Comparison of ENCODE assay signal across 8 cellular contexts in genomic region chr19:34926685-34927375, GRCh38. TPM values are rescaled to one million over a fixed set of nuclear protein-coding genes. Genes with fewer than 3 reads are reported as not detected.
A peak's percentile ranks its signal among the peaks of the same experiment; 100 is the strongest.
DNase-seq lines count a peak whose midpoint lies in the region; ATAC-seq and TF ChIP-seq lines count a peak whose summit lies in the region.

TSS of gene ZNF30 (plus strand) at chr19:34926903. CDS start at chr19:34929948, 3,045 bp downstream.

- BruUV-seq in A673 (replicated peaks; lab: Mats Ljungman, UMichigan) = no TSS peak

- no peaks in the 10 kb centered on the region for H3K9me3 ChIP-seq in A673 (ENCODE audit: low read depth, low read length, poor library complexity, severe bottlenecking)
- no peaks in the 10 kb centered on the region for H3K9me3 ChIP-seq in effector memory CD4-positive, alpha-beta T cell (ENCODE audit: control insufficient read depth, low read length)

- peak within 1 kb of the TSS; percentile 66 for H3K4me3 ChIP-seq in A673 (ENCODE audit: low read depth, low read length, poor library complexity, severe bottlenecking)
- peak within 1 kb of the TSS; percentile 72 for H3K4me3 ChIP-seq in effector memory CD4-positive, alpha-beta T cell (ENCODE audit: insufficient read depth, low read depth, low read length, poor library complexity, severe bottlenecking)

- intact Hi-C loops in A673 (cut with micrococcal nuclease; ENCODE audit: unreplicated experiment) = no loop called here

- H3K27me3 ChIP-seq in A673 (replicated peaks; ENCODE audit: insufficient read depth, low read depth, low read length, poor library complexity) = no peaks in the 10 kb centered on the region
- no peaks in the 10 kb centered on the region for H3K27me3 ChIP-seq in effector memory CD4-positive, alpha-beta T cell (replicated peaks; ENCODE audit: control insufficient read depth, insufficient read depth, low read length, poor library complexity, severe bottlenecking)

- TF ChIP-seq CTCF in A673 (conservative IDR thresholded peaks at IDR 0.05; ENCODE audit: low read depth, low read length) = no peak

- POLR2A ChIA-PET in A673 (lab: Charles Lee; ENCODE audit: low non-redundant PET) = no interaction called here

- H3K36me3 ChIP-seq in A673 (ENCODE audit: insufficient read depth, low read length, poor library complexity, severe bottlenecking) = no peaks in the 10 kb centered on the region
- H3K36me3 ChIP-seq in effector memory CD4-positive, alpha-beta T cell (ENCODE audit: control insufficient read depth, insufficient read depth, low read length) = peaks cover 5% of the 10 kb centered on the region

- peak within 1 kb of the TSS; percentile 39 for H3K27ac ChIP-seq in A673 (ENCODE audit: low read depth, low read length, poor library complexity, severe bottlenecking)
- peak within 1 kb of the TSS; percentile 15 for H3K27ac ChIP-seq in effector memory CD4-positive, alpha-beta T cell (ENCODE audit: insufficient read depth, low read length, poor library complexity, severe bottlenecking)

- ATAC-seq in GM18861 (IDR thresholded peaks at IDR 0.05; ENCODE audit: unreplicated experiment) (peak; percentile 86), HG03097 (IDR thresholded peaks at IDR 0.05; ENCODE audit: low FRiP score, unreplicated experiment) (peak; percentile 95)

- CTCF ChIA-PET in A673 (lab: Charles Lee) = interaction anchor here (0.5 kb wide), 1 partner anchor 102 kb away, joined by 4 read pairs; no protein-coding TSS in a partner anchor

- H3K4me1 ChIP-seq in A673 (ENCODE audit: insufficient read depth, low read length, poor library complexity, severe bottlenecking) = no peaks in the 10 kb centered on the region
- no peaks in the 10 kb centered on the region for H3K4me1 ChIP-seq in effector memory CD4-positive, alpha-beta T cell (ENCODE audit: control insufficient read depth, insufficient read depth, low read length, poor library complexity, severe bottlenecking)

- DNase-seq in A673 (ENCODE audit: low spot score) (peak; percentile 88), NCI-H524 treated with DMSO at 0.1 percent for 48 hours (lab: John Stamatoyannopoulos, UW) (peak; percentile 72), lung microvascular endothelial cell (ENCODE audit: low read depth in 2 of 2) (peak; percentile 94)
- DNase-seq in activated CD8-positive, alpha-beta memory T cell treated with anti-CD3 and anti-CD28 coated beads for 1 hour (ENCODE audit: extremely low read depth in 1 of 2, low read depth in 1 of 2) = peak; percentile 58 to 76
- DNase-seq in effector memory CD4-positive, alpha-beta T cell = peak; percentile 27 to 61 (median 36)
- peak; percentile 53 to 69 (median 67) for DNase-seq in stimulated activated CD4-positive, alpha-beta T cell treated with anti-CD3 and anti-CD28 coated beads, TNF-alpha, amount 100 ng/mL, for 4 hours (ENCODE audit: low read depth in 3 of 3)

RNA-seq across cellular contexts. Expression of gene ZNF30, which starts in this region (rescaled TPM):
- total RNA-seq in A673 (2021) (5.0 and 5.2 TPM in 2 replicates), lung microvascular endothelial cell (3.9 and 4.4 TPM in 2 replicates)

Comparison
In these comparisons a context has a peak if more than half of its experiments do, and no peak if none do; other contexts are left out.
1. Peak in every context shown above with its lines: DNase-seq, ATAC-seq, H3K4me3 ChIP-seq and H3K27ac ChIP-seq.
2. DNase-seq: peak in every context shown above with its lines; median percentile 94 in lung microvascular endothelial cell; 88 in A673; 72 in NCI-H524 treated with DMSO at 0.1 percent for 48 hours; 67 in activated CD8-positive, alpha-beta memory T cell treated with anti-CD3 and anti-CD28 coated beads for 1 hour; 67 in stimulated activated CD4-positive, alpha-beta T cell treated with anti-CD3 and anti-CD28 coated beads, TNF-alpha, amount 100 ng/mL, for 4 hours; 36 in effector memory CD4-positive, alpha-beta T cell.